Comparison of ENCODE assay signal across 21 cellular contexts in genomic region chr10:101263146-101263837, GRCh38. TPM values are rescaled to one million over a fixed set of nuclear protein-coding genes. Genes with fewer than 3 reads are reported as not detected.
A peak's percentile ranks its signal among the peaks of the same experiment; 100 is the strongest.
DNase-seq lines count a peak whose midpoint lies in the region; FAIRE-seq and TF ChIP-seq lines count a peak whose summit lies in the region.
"Had no signal": no experiment of that assay in that cellular context is flagged by ENCODE, and none has a peak within 500 bp of the region (broad histone marks: within the 10 kb centered on the region; RNA-seq: fewer than 3 reads in every experiment).

No MANE protein-coding gene starts in this region.

- peaks cover 26% of the 10 kb centered on the region for H3K27me3 Mint-ChIP-seq in nephron (ENCODE audit: low read depth)

- H3K27me3 ChIP-seq in bronchial epithelial cell (ENCODE audit: control insufficient read depth, insufficient read depth, low read length), result peaks cover 7% of the 10 kb centered on the region
- H3K27me3 ChIP-seq: MG63 had no signal

- peak; percentile 73 for DNase-seq in D721Med (ENCODE audit: insufficient read length, low spot score)
- DNase-seq in NB4 (ENCODE audit: low read depth), result peak; percentile 32
- DNase-seq in bronchial epithelial cell (ENCODE audit: low read depth), result no peak
- no peak for DNase-seq in RPMI8226
- no peak for DNase-seq in GM12891 (ENCODE audit: insufficient read length, low spot score)
- no peak for DNase-seq in activated CD4-positive, alpha-beta T cell treated with anti-CD3 and anti-CD28 coated beads for 1 hour
- no peak for DNase-seq in inferior parietal cortex (ENCODE audit: extremely low spot score)
- DNase-seq: ACHN, AML-193, Karpas-422, MG63, NCI-H1105, NCI-H187, NCI-H510A, NCI-H774, Peyer's patch, Right ventricle myocardium superior, SK-N-SH, T-helper 1 cell had no signal

- peaks cover 50% of the 10 kb centered on the region for H3K4me1 Mint-ChIP-seq in nephron

- no peak for TF ChIP-seq POLR2A in NB4 (IDR thresholded peaks at IDR 0.05; ENCODE audit: extremely low read depth, insufficient read length)
- TF ChIP-seq POLR2A in GM12891 (IDR thresholded peaks at IDR 0.05; ENCODE audit: low read depth, low read length), result no peak

- no peaks in the 10 kb centered on the region for H3K36me3 ChIP-seq in bronchial epithelial cell (ENCODE audit: control insufficient read depth, insufficient read depth, low read length)
- H3K36me3 ChIP-seq: HAP-1, MG63, Peyer's patch had no signal

- TF ChIP-seq CTCF in D721Med (IDR thresholded peaks at IDR 0.05; ENCODE audit: insufficient read depth, missing control alignments) (no peak), NB4 (IDR thresholded peaks at IDR 0.05; ENCODE audit: low read depth, low read length) (no peak), bronchial epithelial cell (IDR thresholded peaks at IDR 0.05; ENCODE audit: insufficient read depth, low read length, severe bottlenecking) (no peak), nephron (IDR thresholded peaks at IDR 0.05; ENCODE audit: unreplicated experiment in 3 of 3) (no peak)

- H3K4me3 Mint-ChIP-seq in nephron, result peak overlapping the region; percentile 9 to 63 (median 39)

- H3K27ac Mint-ChIP-seq in nephron, result peak overlapping the region; percentile 80 to 92 (median 87)

- H3K4me3 ChIP-seq in NB4 (ENCODE audit: low read depth, low read length) (no peak overlapping the region), bronchial epithelial cell (ENCODE audit: low read depth, low read length) (no peak overlapping the region)
- H3K4me3 ChIP-seq: HAP-1, MG63, Peyer's patch had no signal

- peak; percentile 92 for FAIRE-seq in D721Med (lab: Jason Lieb, UNC)
- FAIRE-seq in bronchial epithelial cell (lab: Jason Lieb, UNC), result peak; percentile 80
- FAIRE-seq in GM12891 (lab: Jason Lieb, UNC), result no peak

- H3K9me3 Mint-ChIP-seq in nephron, result peaks cover 2% of the 10 kb centered on the region

- peaks cover under 1% of the 10 kb centered on the region for H3K36me3 Mint-ChIP-seq in nephron (ENCODE audit: low read depth)

TF ChIP-seq in GM12891, 5 proteins besides CTCF, POLR2A, EP300 and RAD21:
- no peak for TF ChIP-seq PAX5 (IDR thresholded peaks at IDR 0.05; ENCODE audit: insufficient read depth, low read length, severe bottlenecking)

RNA-seq across cellular contexts. Expression of gene LBX1, which starts 34.0 kb away (rescaled TPM):
- not detected in 2 replicates for total RNA-seq in bronchial epithelial cell
- polyA plus RNA-seq in GM12891 (2012; ENCODE audit: low read depth, missing spikeins), result not detected
- total RNA-seq: Peyer's patch, Right ventricle myocardium superior had no signal
- polyA plus RNA-seq: SK-N-SH had no signal

Comparison
In these comparisons a context has a peak if more than half of its experiments do, and no peak if none do; other contexts are left out.
1. DNase-seq: peak in D721Med (single experiment) and NB4 (single experiment); none in bronchial epithelial cell (single experiment), RPMI8226 (single experiment), GM12891 (single experiment), activated CD4-positive, alpha-beta T cell treated with anti-CD3 and anti-CD28 coated beads for 1 hour (single experiment) and inferior parietal cortex (single experiment).